ENCODE assay signal across 8 cellular contexts in the genomic region with DNA sequence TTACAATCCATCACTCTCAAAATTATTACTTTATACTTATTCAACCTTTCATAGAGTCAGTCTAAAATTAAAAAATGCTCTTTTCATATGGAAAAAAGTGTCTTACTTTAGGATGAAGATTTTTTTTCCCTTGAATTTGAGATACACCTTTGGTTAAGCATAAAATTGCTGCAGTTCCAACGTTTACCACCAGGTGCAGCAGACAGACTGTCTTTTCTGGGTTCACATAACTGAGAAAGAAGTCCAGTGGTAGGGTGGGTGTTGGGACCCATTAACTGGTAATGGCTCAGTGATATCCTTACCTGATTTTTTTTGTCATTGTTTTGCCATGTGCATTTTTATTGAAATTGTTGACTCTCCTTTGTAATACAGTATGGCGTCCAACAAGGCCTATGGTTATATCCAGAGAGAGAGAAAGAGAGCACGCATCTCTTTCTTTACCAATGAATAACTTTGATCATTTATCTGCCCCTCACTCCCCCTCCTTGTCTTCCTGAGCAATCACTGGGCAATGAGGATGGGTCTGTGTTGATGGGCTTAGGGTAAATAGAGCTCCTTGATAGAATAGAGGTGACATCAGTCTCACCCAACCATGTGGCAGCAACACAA.
DNase-seq lines count a peak whose midpoint lies in the region; ATAC-seq and TF ChIP-seq lines count a peak whose summit lies in the region.

No MANE protein-coding gene starts in this region.

- H3K27ac ChIP-seq in foreskin keratinocyte = no peak overlapping the region
- H3K27ac ChIP-seq in CD4-positive, alpha-beta T cell (ENCODE audit: low read depth, low read length) = no peak overlapping the region

- no peaks in the 10 kb centered on the region for H3K27me3 Mint-ChIP-seq in activated CD4-positive, alpha-beta memory T cell treated with anti-CD3 and anti-CD28 coated beads for 36 hours
- H3K27me3 Mint-ChIP-seq in CD4-positive, alpha-beta T cell = no peaks in the 10 kb centered on the region

- intact Hi-C loops in activated CD4-positive, alpha-beta memory T cell treated with anti-CD3 and anti-CD28 coated beads for 36 hours (cut with micrococcal nuclease) = no loop called here
- intact Hi-C loops in CD4-positive, alpha-beta T cell (cut with DNase I, micrococcal nuclease) = no loop called here

- peak; percentile 65 for ATAC-seq in GM18508 (IDR thresholded peaks at IDR 0.05; ENCODE audit: insufficient read depth, unreplicated experiment)
- ATAC-seq in foreskin keratinocyte = peak; percentile 48
- ATAC-seq in HG02938 (IDR thresholded peaks at IDR 0.05; ENCODE audit: unreplicated experiment) = no peak
- no peak for ATAC-seq in HG03280 (IDR thresholded peaks at IDR 0.05; ENCODE audit: unreplicated experiment)
- ATAC-seq in CD4-positive, alpha-beta T cell (ENCODE audit: poor library complexity) = no peak

- H3K4me3 Mint-ChIP-seq in activated CD4-positive, alpha-beta memory T cell treated with anti-CD3 and anti-CD28 coated beads for 36 hours = no peak overlapping the region
- H3K4me3 Mint-ChIP-seq in CD4-positive, alpha-beta T cell = no peak overlapping the region

- no peaks in the 10 kb centered on the region for H3K4me1 Mint-ChIP-seq in activated CD4-positive, alpha-beta memory T cell treated with anti-CD3 and anti-CD28 coated beads for 36 hours (ENCODE audit: low read depth)
- no peaks in the 10 kb centered on the region for H3K4me1 Mint-ChIP-seq in CD4-positive, alpha-beta T cell (ENCODE audit: low read depth)

- H3K4me3 ChIP-seq in AG09309 (ENCODE audit: control insufficient read depth, low read depth, low read length) = no peak overlapping the region

- H3K27ac Mint-ChIP-seq in activated CD4-positive, alpha-beta memory T cell treated with anti-CD3 and anti-CD28 coated beads for 36 hours = no peak overlapping the region
- no peak overlapping the region for H3K27ac Mint-ChIP-seq in CD4-positive, alpha-beta T cell

- POLR2A ChIA-PET in activated CD4-positive, alpha-beta memory T cell treated with anti-CD3 and anti-CD28 coated beads for 36 hours (lab: Charles Lee) = no interaction called here
- POLR2A ChIA-PET in CD4-positive, alpha-beta T cell (lab: Charles Lee) = no interaction called here

- H3K9me3 ChIP-seq in CD4-positive, alpha-beta T cell (ENCODE audit: control insufficient read depth, low read length) = no peaks in the 10 kb centered on the region

- TF ChIP-seq CTCF in AG09309 (IDR thresholded peaks at IDR 0.05; ENCODE audit: control insufficient read depth, insufficient read depth, low read depth, low read length, missing control alignments) = peak; percentile 66
- peak; percentile 59 for TF ChIP-seq CTCF in foreskin keratinocyte (conservative IDR thresholded peaks at IDR 0.05)
- no peak for TF ChIP-seq CTCF in CD4-positive, alpha-beta T cell (IDR thresholded peaks at IDR 0.05)

- H3K27me3 ChIP-seq in foreskin keratinocyte = no peaks in the 10 kb centered on the region
- no peaks in the 10 kb centered on the region for H3K27me3 ChIP-seq in CD4-positive, alpha-beta T cell (ENCODE audit: control insufficient read depth, insufficient read depth, low read length)

- CTCF ChIA-PET in activated CD4-positive, alpha-beta memory T cell treated with anti-CD3 and anti-CD28 coated beads for 36 hours (lab: Charles Lee) = interaction anchor here (0.6 kb wide), 1 partner anchor 132 kb away, joined by 3 read pairs; no protein-coding TSS in a partner anchor
- CTCF ChIA-PET in CD4-positive, alpha-beta T cell (lab: Charles Lee) = interaction anchor here (0.5 kb wide), 1 partner anchor 1424 kb away, joined by 4 read pairs; no protein-coding TSS in a partner anchor

- DNase-seq in AG09309 (ENCODE audit: low read depth) (no peak), RPMI8226 (peak; percentile 23), foreskin keratinocyte (no peak)
- DNase-seq in activated CD4-positive, alpha-beta memory T cell treated with anti-CD3 and anti-CD28 coated beads for 36 hours = no peak
- DNase-seq in CD4-positive, alpha-beta T cell = no peak

- no peaks in the 10 kb centered on the region for H3K36me3 Mint-ChIP-seq in activated CD4-positive, alpha-beta memory T cell treated with anti-CD3 and anti-CD28 coated beads for 36 hours
- no peaks in the 10 kb centered on the region for H3K36me3 Mint-ChIP-seq in CD4-positive, alpha-beta T cell (ENCODE audit: low read depth)

- H3K4me1 ChIP-seq in foreskin keratinocyte = no peaks in the 10 kb centered on the region

- H3K9me3 Mint-ChIP-seq in activated CD4-positive, alpha-beta memory T cell treated with anti-CD3 and anti-CD28 coated beads for 36 hours = no peaks in the 10 kb centered on the region
- H3K9me3 Mint-ChIP-seq in CD4-positive, alpha-beta T cell = peaks cover 7% of the 10 kb centered on the region

Comparison
In these comparisons a context has a peak if more than half of its experiments do, and no peak if none do; other contexts are left out.
1. ATAC-seq: peak in GM18508 (single experiment) and foreskin keratinocyte (single experiment); none in HG02938 (single experiment), HG03280 (single experiment) and CD4-positive, alpha-beta T cell (single experiment).